ENCODE assay signal across 17 cellular contexts in the genomic region with DNA sequence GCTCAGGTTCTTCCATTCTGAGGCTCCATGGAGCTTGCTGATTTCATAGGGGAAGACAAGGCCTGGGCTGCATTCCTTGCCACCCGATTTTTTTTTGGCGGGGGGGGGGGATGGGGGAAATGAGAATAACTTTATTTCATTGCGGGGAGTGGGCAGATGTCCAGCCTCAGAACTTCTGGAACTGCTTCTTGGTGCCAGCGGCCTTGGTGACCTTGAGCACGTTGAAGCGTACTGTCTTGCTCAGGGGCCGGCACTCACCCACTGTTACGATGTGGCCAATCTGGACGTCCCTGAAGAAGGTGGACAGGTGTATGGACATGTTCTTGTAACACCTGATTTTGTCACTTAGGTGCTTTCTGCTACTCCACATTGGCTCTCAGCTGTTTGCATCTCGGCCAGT. TPM values are rescaled to one million over a fixed set of nuclear protein-coding genes. Genes with fewer than 3 reads are reported as not detected.
A peak's percentile ranks its signal among the peaks of the same experiment; 100 is the strongest.
DNase-seq lines count a peak whose midpoint lies in the region; ATAC-seq and TF ChIP-seq lines count a peak whose summit lies in the region.
"Had no signal": no experiment of that assay in that cellular context is flagged by ENCODE, and none has a peak within 500 bp of the region (broad histone marks: within the 10 kb centered on the region; RNA-seq: fewer than 3 reads in every experiment).

No MANE protein-coding gene starts in this region.

- intact Hi-C loops in mammary epithelial cell (cut with micrococcal nuclease) = loop anchor here (2.0 kb wide), 1 partner anchor 13 kb away; a partner anchor contains a TSS

- no peak for DNase-seq in HFFc6
- no peak for DNase-seq in mammary epithelial cell
- no peak for DNase-seq in progenitor cell of endocrine pancreas (ENCODE audit: low spot score, unreplicated experiment)
- no peak for DNase-seq in left lobe of liver (ENCODE audit: low spot score)
- no peak for DNase-seq in activated T-cell treated with anti-CD3 and anti-CD28 coated beads for 4 hours
- DNase-seq: BE2C; CD4-positive, alpha-beta memory T cell; DMS79; KG1; MM.1S; NCI-H1105; NCI-H1694 treated with DMSO at 0.1 percent for 48 hours; NCI-H446; PC-9 had no signal

- H2AFZ ChIP-seq in ACC112 (ENCODE audit: low read length, unreplicated experiment) (no peak overlapping the region), mammary epithelial cell (ENCODE audit: low read depth, low read length) (no peak overlapping the region)
- H2AFZ ChIP-seq: PC-9 had no signal

- no peak overlapping the region for H3K4me3 ChIP-seq in ACC112 (ENCODE audit: low read depth, low read length)
- H3K4me3 ChIP-seq in mammary epithelial cell (replicated peaks in 1 of 3; ENCODE audit: insufficient read depth in 1 of 3, low read depth in 2 of 3, low read length in 3 of 3) = no peak overlapping the region
- H3K4me3 ChIP-seq: PC-9 had no signal

- TF ChIP-seq CTCF in HFFc6 (IDR thresholded peaks at IDR 0.05) (no peak), mammary epithelial cell (conservative IDR thresholded peaks at IDR 0.05 in 1 of 2, IDR thresholded peaks at IDR 0.05 in 1 of 2; ENCODE audit: extremely low read depth in 1 of 2, insufficient read depth in 1 of 2, low read depth in 1 of 2, low read length in 2 of 2) (no peak), progenitor cell of endocrine pancreas (IDR thresholded peaks at IDR 0.05; ENCODE audit: unreplicated experiment) (no peak)

- no peak overlapping the region for H3K9ac ChIP-seq in mammary epithelial cell (ENCODE audit: insufficient read depth, low read length)

- H3K4me1 ChIP-seq in ACC112 (ENCODE audit: control insufficient read depth, insufficient read depth, low read length, unreplicated experiment) (peaks cover 26% of the 10 kb centered on the region), mammary epithelial cell (ENCODE audit: insufficient read depth, low read length) (peaks cover 25% of the 10 kb centered on the region)
- H3K4me1 ChIP-seq: BE2C had no signal

- H3K9me3 Mint-ChIP-seq in HFFc6 (no peaks in the 10 kb centered on the region), progenitor cell of endocrine pancreas (ENCODE audit: low read depth) (no peaks in the 10 kb centered on the region)
- H3K9me3 Mint-ChIP-seq: CD4-positive, alpha-beta memory T cell had no signal

- H3K27ac ChIP-seq in ACC112 (ENCODE audit: low read depth, low read length) (peak overlapping the region; percentile 99), mammary epithelial cell (ENCODE audit: insufficient read depth, low read depth, low read length) (peak overlapping the region; percentile 26)

- no peak overlapping the region for H3K4me2 ChIP-seq in mammary epithelial cell (ENCODE audit: insufficient read depth, low read depth, low read length)

- H3K4me3 Mint-ChIP-seq in HFFc6 (no peak overlapping the region), progenitor cell of endocrine pancreas (ENCODE audit: low read depth) (no peak overlapping the region)
- H3K4me3 Mint-ChIP-seq: CD4-positive, alpha-beta memory T cell had no signal

- dilution Hi-C loops in mammary epithelial cell (cut with HindIII; ENCODE audit: low sequenced_read_pairs) = no loop called here

- no peaks in the 10 kb centered on the region for H3K9me3 ChIP-seq in mammary epithelial cell (replicated peaks; ENCODE audit: insufficient read depth, low read length)
- H3K9me3 ChIP-seq: BE2C had no signal

- H3K27me3 Mint-ChIP-seq in HFFc6 (ENCODE audit: insufficient read depth) (peaks cover 2% of the 10 kb centered on the region; the same call in 1 of the 2 replicates), progenitor cell of endocrine pancreas (no peaks in the 10 kb centered on the region)
- H3K27me3 Mint-ChIP-seq: CD4-positive, alpha-beta memory T cell had no signal

- ATAC-seq in left lobe of liver (no peak), HG03196 (IDR thresholded peaks at IDR 0.05; ENCODE audit: unreplicated experiment) (no peak)

- H3K27ac Mint-ChIP-seq in HFFc6 (peak overlapping the region; percentile 100), progenitor cell of endocrine pancreas (peak overlapping the region; percentile 85)

- H3K79me2 ChIP-seq in ACC112 (ENCODE audit: control insufficient read depth, insufficient read depth, low read length, unreplicated experiment) (peaks cover 91% of the 10 kb centered on the region), mammary epithelial cell (ENCODE audit: insufficient read depth, low read length) (peaks cover 97% of the 10 kb centered on the region)

- CTCF ChIA-PET in mammary epithelial cell (lab: Charles Lee; ENCODE audit: low non-redundant PET) = no interaction called here

- H3K36me3 ChIP-seq in ACC112 (ENCODE audit: insufficient read depth, low read length) = no peaks in the 10 kb centered on the region
- no peaks in the 10 kb centered on the region for H3K36me3 ChIP-seq in mammary epithelial cell (ENCODE audit: insufficient read depth, low read length)

- BruUV-seq in mammary epithelial cell (replicated peaks; lab: Mats Ljungman, UMichigan) = no TSS peak

- peaks cover 2% of the 10 kb centered on the region for H4K20me1 ChIP-seq in mammary epithelial cell (ENCODE audit: insufficient read depth, low read length)

- WGBS in mammary epithelial cell (ENCODE audit: low coverage, missing lambda C conversion rate) = 75% methylated on average over 8 of the region's 10 CpGs

- H3K27me3 ChIP-seq in ACC112 (ENCODE audit: insufficient read depth, low read length) = no peaks in the 10 kb centered on the region
- no peaks in the 10 kb centered on the region for H3K27me3 ChIP-seq in mammary epithelial cell (ENCODE audit: insufficient read depth, low read length)
- H3K27me3 ChIP-seq: BE2C had no signal

- H3K4me1 Mint-ChIP-seq in HFFc6 (ENCODE audit: low read depth) (peaks cover 43% of the 10 kb centered on the region), progenitor cell of endocrine pancreas (ENCODE audit: low read depth) (peaks cover 29% of the 10 kb centered on the region)

- H3K36me3 Mint-ChIP-seq in HFFc6 (ENCODE audit: low read depth) (peaks cover 4% of the 10 kb centered on the region; the same call in 1 of the 2 replicates), progenitor cell of endocrine pancreas (ENCODE audit: insufficient read depth) (peaks cover 7% of the 10 kb centered on the region)

- in situ Hi-C loops in mammary epithelial cell (cut with MboI; ENCODE audit: low sequenced_read_pairs in 2 of 2) = no loop called here

RNA-seq across cellular contexts. Expression of a gene that starts 8.3 kb away (rescaled TPM):
- total RNA-seq in HFFc6 (2021; fragmentation: NEBNext Ultra II Directional; extraction: Animal tissue kit (Norgen Biotek cat#: 25700)) = 10 to 100 TPM; 51.2 to 64.2 (median 59.7) TPM
- total RNA-seq in mammary epithelial cell = 10 to 100 TPM; 27.2 to 48.5 TPM
- 35.6 TPM for polyA plus RNA-seq in mammary epithelial cell
- 25.7 TPM for polyA minus RNA-seq in mammary epithelial cell
- total RNA-seq in progenitor cell of endocrine pancreas = 76.2 and 80.6 TPM in 2 replicates
- 23.1 TPM for total RNA-seq in left lobe of liver

RNA-seq across cellular contexts. Expression of a gene that starts 9.1 kb away (rescaled TPM):
- 100 to 1,000 TPM; 182 to 195 (median 185) TPM for total RNA-seq in HFFc6 (2021; fragmentation: NEBNext Ultra II Directional; extraction: Animal tissue kit (Norgen Biotek cat#: 25700))
- 100 to 1,000 TPM; 158 to 198 TPM for total RNA-seq in mammary epithelial cell
- 452 TPM for polyA plus RNA-seq in mammary epithelial cell
- 283 TPM for polyA minus RNA-seq in mammary epithelial cell
- 167 and 177 TPM in 2 replicates for total RNA-seq in progenitor cell of endocrine pancreas
- total RNA-seq in left lobe of liver = 23.2 TPM

RNA-seq across cellular contexts. Expression of a gene that starts 13.7 kb away (rescaled TPM):
- 10 to 100 TPM; 15.1 to 18.6 (median 16.2) TPM for total RNA-seq in HFFc6 (2021; fragmentation: NEBNext Ultra II Directional; extraction: Animal tissue kit (Norgen Biotek cat#: 25700))
- total RNA-seq in mammary epithelial cell = 10 to 100 TPM; 11.7 to 13.1 TPM
- polyA plus RNA-seq in mammary epithelial cell = 21.2 TPM
- polyA minus RNA-seq in mammary epithelial cell = 10.6 TPM
- 28.6 and 32.0 TPM in 2 replicates for total RNA-seq in progenitor cell of endocrine pancreas
- total RNA-seq in left lobe of liver = 12.8 TPM

RNA-seq across cellular contexts. Expression of a gene that starts 17.1 kb away (rescaled TPM):
- 10 to 100 TPM; 60.2 to 81.0 (median 63.6) TPM for total RNA-seq in HFFc6 (2021; fragmentation: NEBNext Ultra II Directional; extraction: Animal tissue kit (Norgen Biotek cat#: 25700))
- total RNA-seq in mammary epithelial cell = 10 to 100 TPM; 31.5 to 53.9 TPM
- polyA plus RNA-seq in mammary epithelial cell = 36.5 TPM
- 143 TPM for polyA minus RNA-seq in mammary epithelial cell
- 96.8 and 110 TPM in 2 replicates for total RNA-seq in progenitor cell of endocrine pancreas
- 22.1 TPM for total RNA-seq in left lobe of liver

RNA-seq across cellular contexts. Expression of a gene that starts 28.9 kb away (rescaled TPM):
- total RNA-seq in HFFc6 (2021; fragmentation: NEBNext Ultra II Directional; extraction: Animal tissue kit (Norgen Biotek cat#: 25700)) = under 1 TPM in 3 of 6 experiments, not detected in 3; 0.25 to 0.51 (median 0.38) TPM
- total RNA-seq in mammary epithelial cell = under 1 TPM in 1 of 2 donors, not detected in 1; 0.83 TPM
- not detected for polyA plus RNA-seq in mammary epithelial cell
- polyA minus RNA-seq in mammary epithelial cell = not detected
- not detected in 2 replicates for total RNA-seq in progenitor cell of endocrine pancreas
- 0.88 TPM for total RNA-seq in left lobe of liver
- total RNA-seq: G401, PC-9 had no signal
